22 cellular contexts compared by ENCODE assay signal in genomic region chr12:112239020-112239419, GRCh38.
"Had no signal": no experiment of that assay in that cellular context is flagged by ENCODE, and none has a peak within 500 bp of the region (broad histone marks: within the 10 kb centered on the region; RNA-seq: fewer than 3 reads in every experiment).

No MANE protein-coding gene starts in this region.

- H3K9me3 Mint-ChIP-seq: activated B cell treated with CpG ODN at 0.5 μM for 24 hours; activated CD4-positive, alpha-beta T cell treated with anti-CD3 and anti-CD28 coated beads, Interleukin-2, amount 10 ng/mL, durations not matched to agents 24 days and 14 days; activated naive CD4-positive, alpha-beta T cell treated with anti-CD3 and anti-CD28 coated beads for 36 hours; activated T-cell treated with anti-CD3 and anti-CD28 coated beads, Interleukin-2, amount 50 U/mL, for 24 hours had no signal

- H3K4me1 Mint-ChIP-seq: activated CD4-positive, alpha-beta T cell treated with anti-CD3 and anti-CD28 coated beads, Interleukin-2, amount 10 ng/mL, durations not matched to agents 24 days and 14 days; T-helper 17 cell had no signal

- H3K4me3 ChIP-seq: cardiac muscle cell, PC-9 had no signal

- H3K4me3 Mint-ChIP-seq: activated B cell treated with CpG ODN at 0.5 μM for 24 hours; activated CD4-positive, alpha-beta T cell treated with anti-CD3 and anti-CD28 coated beads, Interleukin-2, amount 10 ng/mL, durations not matched to agents 24 days and 14 days; activated CD8-positive, alpha-beta memory T cell treated with anti-CD3 and anti-CD28 coated beads, Interleukin-2, amount 10 ng/mL, durations not matched to agents 7 days and 5 days; activated naive CD4-positive, alpha-beta T cell treated with anti-CD3 and anti-CD28 coated beads for 36 hours; activated naive CD8-positive, alpha-beta T cell; activated T-cell treated with anti-CD3 and anti-CD28 coated beads, Interleukin-2, amount 50 U/mL, for 24 hours; T-helper 17 cell had no signal

- H3K27me3 ChIP-seq: brain microvascular endothelial cell, cardiac muscle cell had no signal

- DNase-seq: activated B cell treated with CpG ODN at 0.5 μM for 24 hours; activated CD4-positive, alpha-beta T cell treated with anti-CD3 and anti-CD28 coated beads for 1 hour; activated CD4-positive, alpha-beta T cell treated with anti-CD3 and anti-CD28 coated beads, Interleukin-2, amount 10 ng/mL, durations not matched to agents 24 days and 14 days; activated CD4-positive, alpha-beta T cell treated with anti-CD3 and anti-CD28 coated beads, Interleukin-2, amount 50 U/mL, for 48 hours; activated CD8-positive, alpha-beta memory T cell treated with anti-CD3 and anti-CD28 coated beads, Interleukin-2, amount 10 ng/mL, durations not matched to agents 7 days and 5 days; activated gamma-delta T cell; activated naive CD4-positive, alpha-beta T cell treated with anti-CD3 and anti-CD28 coated beads for 36 hours; activated T-cell treated with anti-CD3 and anti-CD28 coated beads, Interleukin-2, amount 50 U/mL, for 24 hours; brain microvascular endothelial cell; KBM-7; NCI-H1048; NCI-H2029; NCI-H2107; NCI-H2171 treated with DMSO at 0.1 percent for 48 hours; NCI-H345; NCI-H510A; PC-9; SHP77 treated with DMSO at 0.1 percent for 48 hours; T-helper 17 cell; T-helper 9 cell had no signal

- H3K27ac Mint-ChIP-seq: activated CD4-positive, alpha-beta T cell treated with anti-CD3 and anti-CD28 coated beads, Interleukin-2, amount 10 ng/mL, durations not matched to agents 24 days and 14 days; activated naive CD4-positive, alpha-beta T cell treated with anti-CD3 and anti-CD28 coated beads for 36 hours; activated naive CD8-positive, alpha-beta T cell; activated T-cell treated with anti-CD3 and anti-CD28 coated beads, Interleukin-2, amount 50 U/mL, for 24 hours; T-helper 17 cell had no signal

- ATAC-seq: activated CD8-positive, alpha-beta memory T cell treated with anti-CD3 and anti-CD28 coated beads, Interleukin-2, amount 10 ng/mL, durations not matched to agents 7 days and 5 days had no signal

- H3K27me3 Mint-ChIP-seq: activated B cell treated with CpG ODN at 0.5 μM for 24 hours; activated CD4-positive, alpha-beta T cell treated with anti-CD3 and anti-CD28 coated beads, Interleukin-2, amount 10 ng/mL, durations not matched to agents 24 days and 14 days; activated CD8-positive, alpha-beta memory T cell treated with anti-CD3 and anti-CD28 coated beads, Interleukin-2, amount 10 ng/mL, durations not matched to agents 7 days and 5 days; activated naive CD8-positive, alpha-beta T cell; activated T-cell treated with anti-CD3 and anti-CD28 coated beads, Interleukin-2, amount 50 U/mL, for 24 hours; T-helper 17 cell had no signal
